ENCODE assay signal across 14 cellular contexts in the genomic region with DNA sequence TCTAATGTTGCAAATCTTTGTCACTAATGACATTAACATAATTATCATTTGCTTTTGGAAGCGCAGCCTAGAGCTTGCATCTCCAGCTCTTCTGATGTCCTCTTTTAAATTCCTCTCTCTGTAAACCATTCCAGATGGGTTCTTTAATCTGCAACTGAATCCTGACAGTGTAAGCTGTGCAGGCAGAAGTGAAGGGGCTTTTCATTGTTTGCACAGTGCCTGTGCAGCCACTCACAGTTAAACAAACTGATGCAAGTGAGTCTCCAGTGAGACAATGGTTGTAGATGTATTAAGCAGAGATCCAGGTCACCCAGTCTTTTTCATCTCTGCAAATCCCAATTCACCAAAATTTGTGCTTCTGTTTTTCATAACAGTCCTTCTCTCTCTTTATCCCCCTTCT.
DNase-seq lines count a peak whose midpoint lies in the region; ATAC-seq and TF ChIP-seq lines count a peak whose summit lies in the region.
"Had no signal": no experiment of that assay in that cellular context is flagged by ENCODE, and none has a peak within 500 bp of the region (broad histone marks: within the 10 kb centered on the region; RNA-seq: fewer than 3 reads in every experiment).

No MANE protein-coding gene starts in this region.

- peak overlapping the region; percentile 81 for H3K27ac ChIP-seq in WERI-Rb-1

- no peak for ATAC-seq in GM21723 (IDR thresholded peaks at IDR 0.05; ENCODE audit: unreplicated experiment)

- no peak for TF ChIP-seq CTCF in WERI-Rb-1 (IDR thresholded peaks at IDR 0.05; ENCODE audit: low read depth, low read length)

- H3K27me3 ChIP-seq in WERI-Rb-1 (ENCODE audit: insufficient read depth, low read depth, severe bottlenecking) = no peaks in the 10 kb centered on the region

- peak; percentile 72 for DNase-seq in DMS53 (lab: John Stamatoyannopoulos, UW)
- peak; percentile 94 for DNase-seq in NCI-H82 (lab: John Stamatoyannopoulos, UW)
- DNase-seq in WERI-Rb-1 = peak; percentile 84
- no peak for DNase-seq in NCI-H1436 treated with DMSO at 0.1 percent for 48 hours (lab: John Stamatoyannopoulos, UW)
- no peak for DNase-seq in activated CD4-positive, CD25-positive, alpha-beta regulatory T cell (lab: John Stamatoyannopoulos, UW)
- DNase-seq: C1 segment of cervical spinal cord; Calu3; CD4-positive, alpha-beta T cell; DMS 273 treated with DMSO at 0.1 percent for 48 hours; DMS79 treated with DMSO at 0.1 percent for 48 hours; EL had no signal

- H3K9me3 ChIP-seq in WERI-Rb-1 (ENCODE audit: severe bottlenecking) = peaks cover 3% of the 10 kb centered on the region
- H3K9me3 ChIP-seq: HAP-1 had no signal

- H3K4me3 ChIP-seq in GM08714 (ENCODE audit: low read length) (peak overlapping the region; percentile 30; the same call in 1 of the 2 replicates), WERI-Rb-1 (ENCODE audit: low read depth, low read length) (no peak overlapping the region)
- H3K4me3 ChIP-seq: HAP-1 had no signal

- no peaks in the 10 kb centered on the region for H3K36me3 ChIP-seq in WERI-Rb-1
- H3K36me3 ChIP-seq: HAP-1 had no signal

Comparison
In these comparisons a context has a peak if more than half of its experiments do, and no peak if none do; other contexts are left out.
1. DNase-seq: peak in DMS53 (single experiment), NCI-H82 (single experiment) and WERI-Rb-1 (single experiment); none in NCI-H1436 treated with DMSO at 0.1 percent for 48 hours (single experiment) and activated CD4-positive, CD25-positive, alpha-beta regulatory T cell (0 of 4).